In genomic region chr3:32498992-32499391, GRCh38 we compare ENCODE assay signal across 2 cellular contexts.
A peak's percentile ranks its signal among the peaks of the same experiment; 100 is the strongest.
TF ChIP-seq lines count a peak whose summit lies in the region.

No MANE protein-coding gene starts in this region.

TF ChIP-seq in K562, 482 proteins besides CTCF, POLR2A, EP300 and RAD21:
- TF ChIP-seq HDAC6 (IDR thresholded peaks at IDR 0.05; ENCODE audit: low read depth, low read length) (no peak), C11orf30 (IDR thresholded peaks at IDR 0.05; ENCODE audit: low read depth) (0 out of 2 replicates have a peak, but pooled peaks have one; percentile 33), USF2 (CRISPR knock-in tag; IDR thresholded peaks at IDR 0.05) (no peak), ZNF316 (IDR thresholded peaks at IDR 0.05) (peak; percentile 61; the same call in 1 of the 2 replicates)

TF ChIP-seq in liver, 16 proteins besides CTCF, POLR2A, EP300 and RAD21:
- TF ChIP-seq RXRA (IDR thresholded peaks at IDR 0.05) (peak in 1 of 2 donors; percentile 7), GABPA (IDR thresholded peaks at IDR 0.05 in 1 of 2, conservative IDR thresholded peaks at IDR 0.05 in 1 of 2) (no peak), HNF4A (conservative IDR thresholded peaks at IDR 0.05) (peak; percentile 24 to 33), EGR1 (IDR thresholded peaks at IDR 0.05; ENCODE audit: low read depth in 2 of 2) (no peak), ZBTB33 (IDR thresholded peaks at IDR 0.05) (no peak), MAX (IDR thresholded peaks at IDR 0.05) (no peak), FOXA2 (IDR thresholded peaks at IDR 0.05) (no peak)
